ENCODE assay signal across 22 cellular contexts in the genomic region with DNA sequence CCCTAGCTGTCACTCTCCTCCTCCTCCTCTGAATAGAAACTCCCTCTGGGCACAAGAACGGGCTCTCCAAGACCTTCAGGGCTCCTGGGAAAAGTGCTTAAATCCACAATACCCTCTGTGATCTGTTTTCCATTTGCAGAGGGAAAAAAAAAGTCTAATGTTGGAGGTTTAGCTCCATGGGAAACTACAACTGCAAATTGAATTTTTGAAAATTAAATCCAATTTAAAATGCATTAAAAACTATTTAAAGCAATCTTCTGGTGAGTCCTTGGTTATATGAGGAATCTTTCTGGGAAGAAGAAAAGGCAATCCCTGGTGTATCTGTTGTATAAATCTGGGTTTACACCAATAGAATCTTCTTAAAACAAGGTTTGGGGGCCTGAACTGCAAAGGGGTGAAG.
"Had no signal": no experiment of that assay in that cellular context is flagged by ENCODE, and none has a peak within 500 bp of the region (broad histone marks: within the 10 kb centered on the region; RNA-seq: fewer than 3 reads in every experiment).

No MANE protein-coding gene starts in this region.

- H2AFZ ChIP-seq: PC-9 had no signal

- H3K4me1 ChIP-seq: colonic mucosa had no signal

- H3K27ac ChIP-seq: colonic mucosa, PC-9 had no signal

- H3K27ac Mint-ChIP-seq: activated naive CD8-positive, alpha-beta T cell; T-helper 2 cell treated with Interferon-gamma antibody and Interleukin-4, amounts not matched to agents 5 μg/mL and 100 μg/mL, for 36 hours had no signal

- H3K27me3 ChIP-seq: brain microvascular endothelial cell, colonic mucosa had no signal

- H3K36me3 Mint-ChIP-seq: activated naive CD8-positive, alpha-beta T cell had no signal

- ATAC-seq: activated CD4-positive, CD25-positive, alpha-beta regulatory T cell treated with anti-CD3 and anti-CD28 coated beads, Interleukin-2, amount 50 U/mL, for 24 hours; activated T-cell treated with anti-CD3 and anti-CD28 coated beads, Interleukin-2, amount 50 U/mL, for 4 hours had no signal

- H3K4me3 Mint-ChIP-seq: activated naive CD8-positive, alpha-beta T cell; activated T-cell treated with anti-CD3 and anti-CD28 coated beads, Interleukin-2, amount 50 U/mL, for 4 hours; T-helper 2 cell treated with Interferon-gamma antibody and Interleukin-4, amounts not matched to agents 5 μg/mL and 100 μg/mL, for 36 hours had no signal

- H3K36me3 ChIP-seq: brain microvascular endothelial cell, colonic mucosa had no signal

- H3K9me3 ChIP-seq: colonic mucosa had no signal

- DNase-seq: activated CD4-positive, alpha-beta T cell treated with anti-CD3 and anti-CD28 coated beads for 48 hours; activated CD4-positive, alpha-beta T cell treated with anti-CD3 and anti-CD28 coated beads, Interleukin-2, amount 50 U/mL, for 4 hours; activated effector memory CD4-positive, alpha-beta T cell treated with anti-CD3 and anti-CD28 coated beads, Interleukin-2, amount 50 U/mL, for 16 hours; activated naive CD4-positive, alpha-beta T cell treated with Interleukin-2 at 50 U/mL for 16 hours; activated T-cell treated with anti-CD3 and anti-CD28 coated beads, Interleukin-2, amount 50 U/mL, for 4 hours; cerebellar nuclear complex; KG1; MV-4-11; NCI-H1092 treated with DMSO at 0.1 percent for 48 hours; NCI-H1417 treated with DMSO at 0.1 percent for 48 hours; NCI-H1694 treated with DMSO at 0.1 percent for 48 hours; NCI-H2081; NCI-H510A treated with DMSO at 0.1 percent for 48 hours; NCI-H69; PC-9; SHP77 treated with DMSO at 0.1 percent for 48 hours; SW 1271 had no signal

- H3K9me3 Mint-ChIP-seq: activated T-cell treated with anti-CD3 and anti-CD28 coated beads, Interleukin-2, amount 50 U/mL, for 4 hours; T-helper 2 cell treated with Interferon-gamma antibody and Interleukin-4, amounts not matched to agents 5 μg/mL and 100 μg/mL, for 36 hours had no signal

- H3K4me2 ChIP-seq: PC-9 had no signal

- H3K4me3 ChIP-seq: colonic mucosa, PC-9 had no signal
